In genomic region chr3:7172996-7173395, GRCh38 we compare ENCODE assay signal across 3 cellular contexts.
"Had no signal": no experiment of that assay in that cellular context is flagged by ENCODE, and none has a peak within 500 bp of the region (broad histone marks: within the 10 kb centered on the region; RNA-seq: fewer than 3 reads in every experiment).

No MANE protein-coding gene starts in this region.

- ATAC-seq: GM12878 had no signal

- DNase-seq: GDM1, GF-D8 had no signal

- H3K4me3 ChIP-seq: GM12878 had no signal
